1 cellular context compared by ENCODE assay signal in genomic region chr7:158933468-158934139, GRCh38.
TF ChIP-seq lines count a peak whose summit lies in the region.

No MANE protein-coding gene starts in this region.

TF ChIP-seq in HCT116, 20 proteins besides CTCF, POLR2A, EP300 and RAD21 (continued from another document):
- TF ChIP-seq TCF7L2 (IDR thresholded peaks at IDR 0.05; ENCODE audit: borderline replicate concordance, extremely low read depth, insufficient read depth, insufficient read length) (no peak), YY1 (IDR thresholded peaks at IDR 0.05; ENCODE audit: extremely low read depth, insufficient replicate concordance, low read depth, low read length) (no peak), JUND (IDR thresholded peaks at IDR 0.05) (no peak), ZBTB33 (IDR thresholded peaks at IDR 0.05; ENCODE audit: extremely low read depth, insufficient replicate concordance, low read length) (no peak), ELF1 (IDR thresholded peaks at IDR 0.05; ENCODE audit: borderline replicate concordance, low read depth) (no peak), ZNF274 (IDR thresholded peaks at IDR 0.05; ENCODE audit: low read depth, low read length) (no peak), EGR1 (IDR thresholded peaks at IDR 0.05; ENCODE audit: low read depth) (no peak), ATF3 (IDR thresholded peaks at IDR 0.05) (no peak), EZH2 (IDR thresholded peaks at IDR 0.05) (no peak)
